Comparison of ENCODE assay signal across 8 cellular contexts in genomic region chr9:36818965-36819870, GRCh38.
DNase-seq lines count a peak whose midpoint lies in the region; ATAC-seq and TF ChIP-seq lines count a peak whose summit lies in the region.

No MANE protein-coding gene starts in this region.

- no peak for ATAC-seq in lower lobe of right lung

- no peaks in the 10 kb centered on the region for H3K4me1 ChIP-seq in lower lobe of right lung
- peaks cover 7% of the 10 kb centered on the region for H3K4me1 ChIP-seq in stomach smooth muscle (ENCODE audit: control insufficient read depth, insufficient read depth, low read length)

- DNase-seq in NCI-H2107 treated with DMSO at 0.1 percent for 48 hours (lab: John Stamatoyannopoulos, UW; ENCODE audit: unreplicated experiment), result peak; percentile 18
- no peak for DNase-seq in NCI-H2107 (lab: John Stamatoyannopoulos, UW)
- no peak for DNase-seq in coronary artery (ENCODE audit: low spot score)
- DNase-seq in lower lobe of right lung, result no peak
- DNase-seq in glomerular visceral epithelial cell (ENCODE audit: extremely low spot score), result no peak
- no peak for DNase-seq in HCEC 1CT
- DNase-seq in activated CD4-positive, alpha-beta T cell treated with anti-CD3 and anti-CD28 coated beads, Interleukin-2, amount 50 U/mL, for 4 hours, result no peak

- H3K4me3 ChIP-seq in coronary artery (peak overlapping the region; percentile 62), lower lobe of right lung (peak overlapping the region; percentile 25), stomach smooth muscle (ENCODE audit: low read length in 2 of 2) (peak overlapping the region; percentile 74 to 75)

- intact Hi-C loops in lower lobe of right lung (cut with DNase I), result no loop called here

- no peak for TF ChIP-seq CTCF in coronary artery (IDR thresholded peaks at IDR 0.05)
- no peak for TF ChIP-seq CTCF in lower lobe of right lung (IDR thresholded peaks at IDR 0.05)

- H3K9me3 ChIP-seq in lower lobe of right lung, result no peaks in the 10 kb centered on the region
- no peaks in the 10 kb centered on the region for H3K9me3 ChIP-seq in stomach smooth muscle (ENCODE audit: control insufficient read depth in 2 of 2, low read length in 2 of 2)

- peak overlapping the region; percentile 63 to 74 for H3K9ac ChIP-seq in stomach smooth muscle (ENCODE audit: low read length in 2 of 2)

- H3K27ac ChIP-seq in coronary artery, result no peak overlapping the region
- H3K27ac ChIP-seq in lower lobe of right lung, result no peak overlapping the region
- no peak overlapping the region for H3K27ac ChIP-seq in stomach smooth muscle (ENCODE audit: low read length)

- H3K27me3 ChIP-seq in lower lobe of right lung (ENCODE audit: low read depth) (peaks cover 41% of the 10 kb centered on the region), stomach smooth muscle (ENCODE audit: control insufficient read depth in 1 of 2, insufficient read depth in 2 of 2, low read length in 2 of 2) (peaks cover 0 to 14% of the 10 kb centered on the region in 2 donors)

- no peaks in the 10 kb centered on the region for H3K36me3 ChIP-seq in lower lobe of right lung
- no peaks in the 10 kb centered on the region for H3K36me3 ChIP-seq in stomach smooth muscle (ENCODE audit: control insufficient read depth in 2 of 2, insufficient read depth in 2 of 2, low read length in 2 of 2)
